In the genomic region with DNA sequence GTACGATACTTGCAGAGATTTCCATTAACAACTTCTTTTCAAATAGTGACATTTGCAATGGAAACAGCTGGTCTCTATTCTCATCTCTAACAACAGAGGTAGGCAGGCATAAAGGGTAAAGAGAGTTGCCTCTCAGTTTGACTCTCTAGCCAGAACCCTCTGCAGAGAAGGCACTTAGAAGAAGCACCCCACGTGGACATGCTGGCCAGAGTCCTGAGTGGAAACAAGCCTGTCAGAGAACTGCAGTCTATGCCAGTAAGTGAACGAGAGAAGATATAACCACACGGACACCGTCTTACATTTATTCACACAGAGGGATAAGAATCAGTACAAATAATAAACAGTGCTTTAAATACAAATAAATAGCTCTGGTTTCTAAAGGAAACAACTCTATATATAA, we compare ENCODE assay signal across 24 cellular contexts. TPM values are rescaled to one million over a fixed set of nuclear protein-coding genes. Genes with fewer than 3 reads are reported as not detected.
"Had no signal": no experiment of that assay in that cellular context is flagged by ENCODE, and none has a peak within 500 bp of the region (broad histone marks: within the 10 kb centered on the region; RNA-seq: fewer than 3 reads in every experiment).

No MANE protein-coding gene starts in this region.

- ATAC-seq: activated CD4-positive, alpha-beta T cell treated with anti-CD3 and anti-CD28 coated beads for 36 hours; activated T-helper 17 cell treated with anti-CD3 and anti-CD28 coated beads, Interleukin-2, amount 50 U/mL, for 72 hours; T-cell had no signal

- H3K27ac Mint-ChIP-seq: activated CD4-positive, alpha-beta memory T cell treated with anti-CD3 and anti-CD28 coated beads, Interleukin-2, amount 10 ng/mL, durations not matched to agents 7 days and 5 days; activated CD4-positive, alpha-beta T cell treated with anti-CD3 and anti-CD28 coated beads for 36 hours; activated naive CD4-positive, alpha-beta T cell treated with anti-CD3 and anti-CD28 coated beads for 36 hours; activated naive CD8-positive, alpha-beta T cell; activated T-helper 17 cell treated with anti-CD3 and anti-CD28 coated beads, Interleukin-2, amount 50 U/mL, for 72 hours; brain; T-cell had no signal

- DNase-seq: activated CD4-positive, alpha-beta memory T cell treated with anti-CD3 and anti-CD28 coated beads, Interleukin-2, amount 10 ng/mL, durations not matched to agents 7 days and 5 days; activated CD4-positive, alpha-beta T cell treated with anti-CD3 and anti-CD28 coated beads for 36 hours; activated CD4-positive, alpha-beta T cell treated with anti-CD3 and anti-CD28 coated beads, Interleukin-2, amount 50 U/mL, for 1 hour; activated gamma-delta T cell; activated naive CD4-positive, alpha-beta T cell treated with anti-CD3 and anti-CD28 coated beads for 36 hours; activated T-cell treated with anti-CD3 and anti-CD28 coated beads for 4 hours; activated T-cell treated with anti-CD3 and anti-CD28 coated beads, Interleukin-2, amount 50 U/mL, for 48 hours; Kasumi-1; KBM-7; NCI-H1105 treated with DMSO at 0.1 percent for 48 hours; NCI-H1436 treated with DMSO at 0.1 percent for 48 hours; NCI-H187 treated with DMSO at 0.1 percent for 48 hours; NCI-H2081 treated with DMSO at 0.1 percent for 48 hours; NCI-H446; NCI-H524; PC-9; T-cell; T-helper 2 cell; WERI-Rb-1 had no signal

- H3K27me3 Mint-ChIP-seq: activated CD4-positive, alpha-beta T cell treated with anti-CD3 and anti-CD28 coated beads for 36 hours; activated naive CD8-positive, alpha-beta T cell; activated T-helper 17 cell treated with anti-CD3 and anti-CD28 coated beads, Interleukin-2, amount 50 U/mL, for 72 hours; T-cell had no signal

- H3K9me3 Mint-ChIP-seq: activated CD4-positive, alpha-beta memory T cell treated with anti-CD3 and anti-CD28 coated beads, Interleukin-2, amount 10 ng/mL, durations not matched to agents 7 days and 5 days; activated naive CD4-positive, alpha-beta T cell treated with anti-CD3 and anti-CD28 coated beads for 36 hours; activated T-helper 17 cell treated with anti-CD3 and anti-CD28 coated beads, Interleukin-2, amount 50 U/mL, for 72 hours; brain; T-cell had no signal

- H3K4me1 Mint-ChIP-seq: activated CD4-positive, alpha-beta memory T cell treated with anti-CD3 and anti-CD28 coated beads, Interleukin-2, amount 10 ng/mL, durations not matched to agents 7 days and 5 days; activated CD4-positive, alpha-beta T cell treated with anti-CD3 and anti-CD28 coated beads for 36 hours; activated T-helper 17 cell treated with anti-CD3 and anti-CD28 coated beads, Interleukin-2, amount 50 U/mL, for 72 hours; brain; T-cell had no signal

- H3K4me3 Mint-ChIP-seq: activated CD4-positive, alpha-beta memory T cell treated with anti-CD3 and anti-CD28 coated beads, Interleukin-2, amount 10 ng/mL, durations not matched to agents 7 days and 5 days; activated CD4-positive, alpha-beta T cell treated with anti-CD3 and anti-CD28 coated beads for 36 hours; activated naive CD4-positive, alpha-beta T cell treated with anti-CD3 and anti-CD28 coated beads for 36 hours; activated naive CD8-positive, alpha-beta T cell; activated T-helper 17 cell treated with anti-CD3 and anti-CD28 coated beads, Interleukin-2, amount 50 U/mL, for 72 hours; brain; T-cell had no signal

- H3K4me3 ChIP-seq: PC-9, SK-N-MC had no signal

- H3K27ac ChIP-seq: PC-9, SK-N-MC, WERI-Rb-1 had no signal

RNA-seq across cellular contexts. Expression of a gene that starts 11.0 kb away (rescaled TPM):
- total RNA-seq: activated CD4-positive, alpha-beta memory T cell treated with anti-CD3 and anti-CD28 coated beads, Interleukin-2, amount 10 ng/mL, durations not matched to agents 7 days and 5 days; activated CD8-positive, alpha-beta memory T cell treated with anti-CD3 and anti-CD28 coated beads for 36 hours; activated T-helper 17 cell treated with anti-CD3 and anti-CD28 coated beads, Interleukin-2, amount 50 U/mL, for 72 hours; PC-9; T-cell had no signal
